6 cellular contexts compared by ENCODE assay signal in the genomic region with DNA sequence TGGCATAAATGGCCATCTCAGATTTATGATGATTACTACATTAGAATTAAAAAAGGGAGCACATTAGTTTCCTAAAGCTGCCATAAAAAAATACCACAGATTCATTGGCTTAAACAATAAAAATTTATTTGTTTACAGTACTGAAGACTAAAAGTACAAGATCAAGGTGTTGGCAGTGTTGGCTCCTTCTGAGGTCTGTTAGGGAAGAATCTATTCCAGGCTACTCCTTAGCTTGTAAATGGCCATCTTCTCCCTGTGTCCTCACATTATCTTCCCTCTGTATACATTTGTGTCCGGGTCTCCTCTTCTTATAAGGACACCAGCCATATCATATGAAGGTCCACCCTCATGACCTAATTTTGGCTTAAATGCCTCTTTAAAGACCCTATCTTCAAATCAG.
"Had no signal": no experiment of that assay in that cellular context is flagged by ENCODE, and none has a peak within 500 bp of the region (broad histone marks: within the 10 kb centered on the region; RNA-seq: fewer than 3 reads in every experiment).

No MANE protein-coding gene starts in this region.

- DNase-seq: IMR-90, KBM-7 had no signal

- H3K27ac ChIP-seq: HL-60 had no signal

- H3K4me3 ChIP-seq: K562 had no signal

- ATAC-seq: HepG2, K562 had no signal

- FAIRE-seq: HepG2, HTR-8/SVneo, K562 had no signal
